ENCODE assay signal across 20 cellular contexts in genomic region chr13:99902657-99903056, GRCh38.
DNase-seq lines count a peak whose midpoint lies in the region; ATAC-seq, FAIRE-seq and TF ChIP-seq lines count a peak whose summit lies in the region.
"Had no signal": no experiment of that assay in that cellular context is flagged by ENCODE, and none has a peak within 500 bp of the region (broad histone marks: within the 10 kb centered on the region; RNA-seq: fewer than 3 reads in every experiment).

No MANE protein-coding gene starts in this region.

- intact Hi-C loops in lower lobe of right lung (cut with DNase I), result no loop called here

- no peaks in the 10 kb centered on the region for H3K9me3 Mint-ChIP-seq in neural crest cell
- H3K9me3 Mint-ChIP-seq: CD8-positive, alpha-beta T cell had no signal

- H3K36me3 ChIP-seq in lower lobe of right lung, result no peaks in the 10 kb centered on the region
- H3K36me3 ChIP-seq: BLaER1 had no signal

- H3K4me3 ChIP-seq in LNCaP clone FGC (ENCODE audit: low read depth, low read length) (no peak overlapping the region), lower lobe of right lung (no peak overlapping the region)
- H3K4me3 ChIP-seq: BLaER1, GM23248 had no signal

- ATAC-seq in lower lobe of right lung (no peak), GM19023 (IDR thresholded peaks at IDR 0.05; ENCODE audit: unreplicated experiment) (no peak)
- ATAC-seq: CD8-positive, alpha-beta T cell; HCT116; HepG2 had no signal

- H3K27ac ChIP-seq in lower lobe of right lung, result no peak overlapping the region
- H3K27ac ChIP-seq: BLaER1, GM23248 had no signal

- H3K27ac Mint-ChIP-seq in neural crest cell (ENCODE audit: unreplicated experiment), result peak overlapping the region; percentile 17
- H3K27ac Mint-ChIP-seq: CD8-positive, alpha-beta T cell; IgD-negative memory B cell had no signal

- FAIRE-seq in G401.6 (lab: Jason Lieb, UNC) (peak; percentile 96), endometrium (lab: Jason Lieb, UNC) (peak; percentile 41)
- FAIRE-seq: GM12891, HepG2 had no signal

- peaks cover 42% of the 10 kb centered on the region for H3K27me3 ChIP-seq in lower lobe of right lung (ENCODE audit: low read depth)
- H3K27me3 ChIP-seq: BLaER1 had no signal

- TF ChIP-seq CTCF in LNCaP clone FGC (IDR thresholded peaks at IDR 0.05; ENCODE audit: control insufficient read depth, extremely low read depth, insufficient read depth), result no peak
- no peak for TF ChIP-seq CTCF in neural crest cell (conservative IDR thresholded peaks at IDR 0.05)
- TF ChIP-seq CTCF in lower lobe of right lung (IDR thresholded peaks at IDR 0.05), result no peak

- DNase-seq in LNCaP clone FGC (ENCODE audit: low read depth) (peak; percentile 53), neural crest cell (ENCODE audit: low read depth, low spot score) (no peak), lower lobe of right lung (no peak), RPMI8226 (no peak)
- no peak for DNase-seq in NK-92 treated with Interleukin-12 subunit alpha and Interleukin-12 subunit beta, amount 100 ng/mL, for 24 hours (lab: John Stamatoyannopoulos, UW)
- DNase-seq: 8988T; CD8-positive, alpha-beta T cell; DMS 273 treated with DMSO at 0.1 percent for 48 hours; DMS53; DND-41; EL; GM23248 had no signal

- no peak overlapping the region for H3K4me3 Mint-ChIP-seq in neural crest cell
- H3K4me3 Mint-ChIP-seq: CD8-positive, alpha-beta T cell; IgD-negative memory B cell had no signal

- H3K36me3 Mint-ChIP-seq in neural crest cell (ENCODE audit: low read depth), result no peaks in the 10 kb centered on the region
- H3K36me3 Mint-ChIP-seq: CD8-positive, alpha-beta T cell; IgD-negative memory B cell had no signal

- peaks cover 36% of the 10 kb centered on the region for H3K27me3 Mint-ChIP-seq in neural crest cell (ENCODE audit: low read depth)

- H3K4me1 Mint-ChIP-seq in neural crest cell, result peaks cover 41% of the 10 kb centered on the region
- H3K4me1 Mint-ChIP-seq: IgD-negative memory B cell had no signal

- H3K9me3 ChIP-seq in lower lobe of right lung, result no peaks in the 10 kb centered on the region
- H3K9me3 ChIP-seq: BLaER1 had no signal

- no peaks in the 10 kb centered on the region for H3K4me1 ChIP-seq in lower lobe of right lung
- H3K4me1 ChIP-seq: BLaER1 had no signal
